1 cellular context compared by ENCODE assay signal in genomic region chr20:33490023-33490933, GRCh38.
TF ChIP-seq lines count a peak whose summit lies in the region.

CBFA2T2 (plus strand) TSS chr20:33490096; CDS start chr20:33490268, 172 bp downstream.

TF ChIP-seq in H1, 55 proteins besides CTCF, POLR2A, EP300 and RAD21 (continued from another document):
- TF ChIP-seq ASH2L (IDR thresholded peaks at IDR 0.05; ENCODE audit: low read length) (peak; percentile 63), TAF1 (IDR thresholded peaks at IDR 0.05; ENCODE audit: low read depth, low read length) (peak; percentile 46; the same call in 1 of the 2 replicates), POLR2AphosphoS5 (IDR thresholded peaks at IDR 0.05; ENCODE audit: low read depth, low read length) (no peak), PHF8 (conservative IDR thresholded peaks at IDR 0.05; ENCODE audit: low read depth, low read length) (peak; percentile 68), SUZ12 (IDR thresholded peaks at IDR 0.05; ENCODE audit: low read length) (no peak), TCF12 (IDR thresholded peaks at IDR 0.05; ENCODE audit: low read depth, low read length) (no peak), HDAC2 (IDR thresholded peaks at IDR 0.05; ENCODE audit: borderline replicate concordance in 1 of 2, low read depth in 2 of 2, low read length in 2 of 2) (peak in 1 of 2 experiments; percentile 97; a peak in 2 of 4 replicates), JUN (IDR thresholded peaks at IDR 0.05; ENCODE audit: low read depth, low read length) (no peak), KDM1A (IDR thresholded peaks at IDR 0.05; ENCODE audit: borderline replicate concordance, low read length) (peak; percentile 98), RXRA (IDR thresholded peaks at IDR 0.05; ENCODE audit: insufficient read depth, low read depth, low read length) (no peak), ATF2 (IDR thresholded peaks at IDR 0.05; ENCODE audit: low read length) (no peak)
TF ChIP-seq in H1: peak in this region for 7.
